1 cellular context compared by ENCODE assay signal in genomic region chr19:14418743-14419037, GRCh38.
TF ChIP-seq lines count a peak whose summit lies in the region.

No MANE protein-coding gene starts in this region.

TF ChIP-seq in K562, 482 proteins besides CTCF, POLR2A, EP300 and RAD21:
- TF ChIP-seq CBX1 (IDR thresholded peaks at IDR 0.05; ENCODE audit: low read depth), result 0 out of 2 replicates have a peak, but pooled peaks have one; percentile 16
- TF ChIP-seq MAZ (CRISPR knock-in tag; conservative IDR thresholded peaks at IDR 0.05 in 1 of 2, IDR thresholded peaks at IDR 0.05 in 1 of 2), result peak in 1 of 2 experiments; percentile 41; a peak in 1 of 4 replicates
- no peak for TF ChIP-seq TRIM28 (IDR thresholded peaks at IDR 0.05)
- no peak for TF ChIP-seq KLF10 (CRISPR knock-in tag; IDR thresholded peaks at IDR 0.05)
- TF ChIP-seq GATAD2A (IDR thresholded peaks at IDR 0.05), result 0 out of 2 replicates have a peak, but pooled peaks have one; percentile 49
- no peak for TF ChIP-seq YBX1 (IDR thresholded peaks at IDR 0.05)
- no peak for TF ChIP-seq ZNF124 (CRISPR knock-in tag; IDR thresholded peaks at IDR 0.05)
- TF ChIP-seq, protein P1, sequence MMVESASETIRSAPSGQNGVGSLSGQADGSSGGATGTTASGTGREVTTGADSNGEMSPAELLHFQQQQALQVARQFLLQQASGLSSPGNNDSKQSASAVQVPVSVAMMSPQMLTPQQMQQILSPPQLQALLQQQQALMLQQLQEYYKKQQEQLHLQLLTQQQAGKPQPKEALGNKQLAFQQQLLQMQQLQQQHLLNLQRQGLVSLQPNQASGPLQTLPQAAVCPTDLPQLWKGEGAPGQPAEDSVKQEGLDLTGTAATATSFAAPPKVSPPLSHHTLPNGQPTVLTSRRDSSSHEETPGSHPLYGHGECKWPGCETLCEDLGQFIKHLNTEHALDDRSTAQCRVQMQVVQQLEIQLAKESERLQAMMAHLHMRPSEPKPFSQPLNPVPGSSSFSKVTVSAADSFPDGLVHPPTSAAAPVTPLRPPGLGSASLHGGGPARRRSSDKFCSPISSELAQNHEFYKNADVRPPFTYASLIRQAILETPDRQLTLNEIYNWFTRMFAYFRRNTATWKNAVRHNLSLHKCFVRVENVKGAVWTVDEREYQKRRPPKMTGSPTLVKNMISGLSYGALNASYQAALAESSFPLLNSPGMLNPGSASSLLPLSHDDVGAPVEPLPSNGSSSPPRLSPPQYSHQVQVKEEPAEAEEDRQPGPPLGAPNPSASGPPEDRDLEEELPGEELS (CRISPR knock-in tag; IDR thresholded peaks at IDR 0.05; ENCODE audit: borderline replicate concordance), result no peak
- peak; percentile 61; the same call in 1 of the 2 replicates for TF ChIP-seq ZFX (CRISPR knock-in tag; IDR thresholded peaks at IDR 0.05)
- TF ChIP-seq RBFOX2 (IDR thresholded peaks at IDR 0.05; ENCODE audit: low read depth, low read length), result peak; percentile 94; the same call in 1 of the 2 replicates
- TF ChIP-seq ADNP (tag; IDR thresholded peaks at IDR 0.05), result 0 out of 2 replicates have a peak, but pooled peaks have one; percentile 6
- 0 out of 4 replicates have a peak, but pooled peaks of 1 of the 2 experiments have one; percentile 0 for TF ChIP-seq NONO (IDR thresholded peaks at IDR 0.05; ENCODE audit: low read depth in 2 of 2, low read length in 1 of 2)
- TF ChIP-seq CCNT2 (IDR thresholded peaks at IDR 0.05; ENCODE audit: borderline replicate concordance, extremely low read depth, insufficient read length, low read depth, low read length), result peak; percentile 63
- TF ChIP-seq RBM22 (IDR thresholded peaks at IDR 0.05; ENCODE audit: low read depth, low read length, poor library complexity, severe bottlenecking), result peak; percentile 76
- TF ChIP-seq ZNF766 (CRISPR knock-in tag; conservative IDR thresholded peaks at IDR 0.05), result peak; percentile 27; the same call in 1 of the 2 replicates
- peak; percentile 76 for TF ChIP-seq BRD4 (IDR thresholded peaks at IDR 0.05)
- no peak for TF ChIP-seq SMAD3 (CRISPR knock-in tag; conservative IDR thresholded peaks at IDR 0.05)
